20 cellular contexts compared by ENCODE assay signal in genomic region chr2:151049746-151050145, GRCh38.
DNase-seq lines count a peak whose midpoint lies in the region; ATAC-seq and TF ChIP-seq lines count a peak whose summit lies in the region.
"Had no signal": no experiment of that assay in that cellular context is flagged by ENCODE, and none has a peak within 500 bp of the region (broad histone marks: within the 10 kb centered on the region; RNA-seq: fewer than 3 reads in every experiment).

No MANE protein-coding gene starts in this region.

- H3K4me1 ChIP-seq in left ventricle myocardium inferior: no peaks in the 10 kb centered on the region
- H3K4me1 ChIP-seq: body of pancreas, heart left ventricle, SJCRH30 had no signal

- peak; percentile 63 for DNase-seq in HS-5 (ENCODE audit: low read depth)
- peak; percentile 8 to 13 for DNase-seq in SW 1271 (lab: John Stamatoyannopoulos, UW)
- peak; percentile 60 for DNase-seq in fibroblast of mammary gland (ENCODE audit: low read depth)
- DNase-seq in renal cortical epithelial cell (ENCODE audit: low read depth): peak; percentile 91
- no peak for DNase-seq in NCI-H1930 (lab: John Stamatoyannopoulos, UW)
- no peak for DNase-seq in left ventricle myocardium inferior
- no peak for DNase-seq in HK-2 (ENCODE audit: unreplicated experiment)
- no peak for DNase-seq in activated CD8-positive, alpha-beta memory T cell treated with anti-CD3 and anti-CD28 coated beads, Interleukin-2, amount 10 ng/mL, durations not matched to agents 7 days and 5 days
- DNase-seq: activated CD4-positive, alpha-beta memory T cell treated with anti-CD3 and anti-CD28 coated beads, Interleukin-2, amount 10 ng/mL, durations not matched to agents 7 days and 5 days; body of pancreas; endodermal cell; heart left ventricle; naive B cell; NCI-H1048; NCI-H2171 treated with DMSO at 0.1 percent for 48 hours; SJCRH30; stimulated activated CD4-positive, alpha-beta T cell treated with anti-CD3 and anti-CD28 coated beads, Interleukin-1b, Interleukin-23, amount 100 ng/mL, for 48 hours had no signal

- peaks cover 4% of the 10 kb centered on the region for H3K27me3 Mint-ChIP-seq in activated CD8-positive, alpha-beta memory T cell treated with anti-CD3 and anti-CD28 coated beads, Interleukin-2, amount 10 ng/mL, durations not matched to agents 7 days and 5 days

- TF ChIP-seq CTCF in fibroblast of mammary gland (conservative IDR thresholded peaks at IDR 0.05; ENCODE audit: control insufficient read depth, insufficient read depth, low read depth, low read length): no peak
- no peak for TF ChIP-seq CTCF in left ventricle myocardium inferior (IDR thresholded peaks at IDR 0.05; ENCODE audit: borderline replicate concordance)

- no peak for ATAC-seq in activated CD8-positive, alpha-beta memory T cell treated with anti-CD3 and anti-CD28 coated beads, Interleukin-2, amount 10 ng/mL, durations not matched to agents 7 days and 5 days
- ATAC-seq: body of pancreas, heart left ventricle had no signal

- H3K36me3 Mint-ChIP-seq in activated CD8-positive, alpha-beta memory T cell treated with anti-CD3 and anti-CD28 coated beads, Interleukin-2, amount 10 ng/mL, durations not matched to agents 7 days and 5 days: no peaks in the 10 kb centered on the region
- H3K36me3 Mint-ChIP-seq: naive B cell had no signal

- no peaks in the 10 kb centered on the region for H3K9me3 ChIP-seq in left ventricle myocardium inferior (replicated peaks)
- H3K9me3 ChIP-seq: body of pancreas, heart left ventricle, SJCRH30, tibial nerve had no signal

- H3K4me3 ChIP-seq in fibroblast of mammary gland (ENCODE audit: control insufficient read depth, low read depth, low read length) (no peak overlapping the region), left ventricle myocardium inferior (no peak overlapping the region)
- H3K4me3 ChIP-seq: body of pancreas, heart left ventricle, SJCRH30, tibial nerve had no signal

- H3K4me1 Mint-ChIP-seq in activated CD8-positive, alpha-beta memory T cell treated with anti-CD3 and anti-CD28 coated beads, Interleukin-2, amount 10 ng/mL, durations not matched to agents 7 days and 5 days: no peaks in the 10 kb centered on the region
- H3K4me1 Mint-ChIP-seq: activated CD4-positive, alpha-beta memory T cell treated with anti-CD3 and anti-CD28 coated beads, Interleukin-2, amount 10 ng/mL, durations not matched to agents 7 days and 5 days; endodermal cell had no signal

- no peaks in the 10 kb centered on the region for H3K36me3 ChIP-seq in left ventricle myocardium inferior
- H3K36me3 ChIP-seq: heart left ventricle, SJCRH30, tibial nerve had no signal

- H3K27ac ChIP-seq in left ventricle myocardium inferior (replicated peaks): no peak overlapping the region
- H3K27ac ChIP-seq: body of pancreas, heart left ventricle, SJCRH30, tibial nerve had no signal

- H3K4me3 Mint-ChIP-seq in activated CD8-positive, alpha-beta memory T cell treated with anti-CD3 and anti-CD28 coated beads, Interleukin-2, amount 10 ng/mL, durations not matched to agents 7 days and 5 days: no peak overlapping the region
- H3K4me3 Mint-ChIP-seq: activated CD4-positive, alpha-beta memory T cell treated with anti-CD3 and anti-CD28 coated beads, Interleukin-2, amount 10 ng/mL, durations not matched to agents 7 days and 5 days; endodermal cell; naive B cell had no signal

- intact Hi-C loops in left ventricle myocardium inferior (cut with micrococcal nuclease): loop anchor here (10.0 kb wide), 1 partner anchor 1445 kb away; no protein-coding TSS in a partner anchor

- H3K9me3 Mint-ChIP-seq in activated CD8-positive, alpha-beta memory T cell treated with anti-CD3 and anti-CD28 coated beads, Interleukin-2, amount 10 ng/mL, durations not matched to agents 7 days and 5 days (ENCODE audit: low read depth): no peaks in the 10 kb centered on the region
- H3K9me3 Mint-ChIP-seq: activated CD4-positive, alpha-beta memory T cell treated with anti-CD3 and anti-CD28 coated beads, Interleukin-2, amount 10 ng/mL, durations not matched to agents 7 days and 5 days; activated T-helper 2 cell treated with anti-CD3 and anti-CD28 coated beads, Interferon-gamma antibody, Interleukin-2, Interleukin-4, amounts not matched to agents 10 μg/mL and 5 μg/mL and 100 μg/mL, durations not matched to agents 14 hours and 24 hours and 36 hours; endodermal cell had no signal

- no peaks in the 10 kb centered on the region for H3K27me3 ChIP-seq in left ventricle myocardium inferior (ENCODE audit: low read depth)
- H3K27me3 ChIP-seq: body of pancreas, heart left ventricle, SJCRH30, tibial nerve had no signal

- H3K27ac Mint-ChIP-seq in activated CD8-positive, alpha-beta memory T cell treated with anti-CD3 and anti-CD28 coated beads, Interleukin-2, amount 10 ng/mL, durations not matched to agents 7 days and 5 days: no peak overlapping the region
- H3K27ac Mint-ChIP-seq: activated CD4-positive, alpha-beta memory T cell treated with anti-CD3 and anti-CD28 coated beads, Interleukin-2, amount 10 ng/mL, durations not matched to agents 7 days and 5 days; activated T-helper 2 cell treated with anti-CD3 and anti-CD28 coated beads, Interferon-gamma antibody, Interleukin-2, Interleukin-4, amounts not matched to agents 10 μg/mL and 5 μg/mL and 100 μg/mL, durations not matched to agents 14 hours and 24 hours and 36 hours; endodermal cell; naive B cell; progenitor cell of endocrine pancreas had no signal

- CTCF ChIA-PET in activated CD8-positive, alpha-beta memory T cell treated with anti-CD3 and anti-CD28 coated beads, Interleukin-2, amount 10 ng/mL, durations not matched to agents 7 days and 5 days (lab: Charles Lee): interaction anchor here (0.9 kb wide), 1 partner anchor 15 kb away, joined by 3 read pairs; no protein-coding TSS in a partner anchor

Comparison
In these comparisons a context has a peak if more than half of its experiments do, and no peak if none do; other contexts are left out.
1. DNase-seq: peak in HS-5 (single experiment), SW 1271 (2 of 2), fibroblast of mammary gland (single experiment) and renal cortical epithelial cell (single experiment); none in NCI-H1930 (0 of 2), left ventricle myocardium inferior (single experiment), HK-2 (single experiment) and activated CD8-positive, alpha-beta memory T cell treated with anti-CD3 and anti-CD28 coated beads, Interleukin-2, amount 10 ng/mL, durations not matched to agents 7 days and 5 days (single experiment).